Comparison of ENCODE assay signal across 34 cellular contexts in the genomic region with DNA sequence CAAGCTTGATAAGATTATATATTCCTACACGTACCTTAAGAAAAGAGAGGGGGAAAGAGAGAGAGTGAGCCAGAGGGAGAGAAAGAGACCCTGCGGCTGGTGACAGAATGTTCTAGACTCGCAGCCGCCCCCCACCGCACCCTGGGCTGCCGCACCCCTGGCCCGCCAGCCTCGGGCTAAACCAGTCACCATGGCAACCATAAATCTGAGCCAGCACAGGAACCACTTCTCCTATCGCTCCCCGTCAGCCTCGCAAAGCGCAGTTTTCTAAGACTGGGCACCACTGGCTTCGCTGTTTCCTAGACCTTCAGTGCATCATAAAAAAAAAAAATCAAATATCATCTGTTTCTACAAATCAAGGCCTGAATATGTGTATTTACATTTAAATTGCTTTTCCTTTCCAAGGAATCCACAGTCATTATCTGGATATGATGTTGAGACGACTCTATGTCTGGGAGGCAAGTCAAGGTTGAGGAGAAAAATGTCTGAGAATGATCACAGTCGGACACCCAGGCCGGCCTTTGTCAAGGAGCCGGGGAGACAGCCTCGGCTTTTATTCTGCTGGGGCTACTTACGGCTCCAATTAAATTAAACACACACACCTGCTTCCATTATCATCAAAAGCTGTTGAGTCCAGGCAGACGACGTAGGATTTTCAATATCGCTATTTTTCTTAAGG.
DNase-seq lines count a peak whose midpoint lies in the region; ATAC-seq, FAIRE-seq and TF ChIP-seq lines count a peak whose summit lies in the region.
"Had no signal": no experiment of that assay in that cellular context is flagged by ENCODE, and none has a peak within 500 bp of the region (broad histone marks: within the 10 kb centered on the region; RNA-seq: fewer than 3 reads in every experiment).

No MANE protein-coding gene starts in this region.

- H3K79me2 ChIP-seq in K562 (ENCODE audit: control insufficient read depth, insufficient read depth, low read length), result no peaks in the 10 kb centered on the region

- no peaks in the 10 kb centered on the region; the same call in 1 of the 2 replicates for H4K20me1 ChIP-seq in K562 (replicated peaks; ENCODE audit: control insufficient read depth, insufficient read depth, low read length)

- H3K27me3 ChIP-seq in K562 (ENCODE audit: control insufficient read depth in 2 of 2, insufficient read depth in 2 of 2, low read length in 2 of 2) (peaks cover 58 to 87% of the 10 kb centered on the region in 2 experiments), foreskin keratinocyte (no peaks in the 10 kb centered on the region)
- H3K27me3 ChIP-seq: cardiac muscle cell, neutrophil, right lobe of liver, uterus had no signal

- no peak overlapping the region for H3K4me3 ChIP-seq in K562
- H3K4me3 ChIP-seq: cardiac muscle cell, coronary artery, right lobe of liver, spleen, uterus had no signal

- intact Hi-C loops in K562 (cut with micrococcal nuclease), result no loop called here

- H3K9me3 ChIP-seq in K562 (replicated peaks; ENCODE audit: control insufficient read depth, insufficient read depth, low read depth, low read length), result no peaks in the 10 kb centered on the region
- H3K9me3 ChIP-seq: neutrophil, right lobe of liver, uterus had no signal

- no peak overlapping the region for H3K4me3 Mint-ChIP-seq in activated CD8-positive, alpha-beta T cell treated with anti-CD3 and anti-CD28 coated beads, Interleukin-2, amount 10 ng/mL, durations not matched to agents 7 days and 5 days
- H3K4me3 Mint-ChIP-seq: activated CD8-positive, alpha-beta T cell treated with anti-CD3 and anti-CD28 coated beads for 36 hours; activated naive CD8-positive, alpha-beta T cell; stimulated activated naive CD8-positive, alpha-beta T cell treated with anti-CD3 and anti-CD28 coated beads, Interleukin-15, Interleukin-2, amounts not matched to agents 100 ng/mL and 50 ng/mL, for 24 hours had no signal

- no peaks in the 10 kb centered on the region for H3K27me3 Mint-ChIP-seq in activated CD8-positive, alpha-beta T cell treated with anti-CD3 and anti-CD28 coated beads, Interleukin-2, amount 10 ng/mL, durations not matched to agents 7 days and 5 days (ENCODE audit: low read depth)
- H3K27me3 Mint-ChIP-seq: progenitor cell of endocrine pancreas; stimulated activated naive CD8-positive, alpha-beta T cell treated with anti-CD3 and anti-CD28 coated beads, Interleukin-15, Interleukin-2, amounts not matched to agents 100 ng/mL and 50 ng/mL, for 24 hours had no signal

- TF ChIP-seq RAD21 in K562 (CRISPR knock-in tag; conservative IDR thresholded peaks at IDR 0.05 in 1 of 2, IDR thresholded peaks at IDR 0.05 in 1 of 2), result no peak

- no peak overlapping the region for H3K27ac Mint-ChIP-seq in activated CD8-positive, alpha-beta T cell treated with anti-CD3 and anti-CD28 coated beads, Interleukin-2, amount 10 ng/mL, durations not matched to agents 7 days and 5 days
- H3K27ac Mint-ChIP-seq: activated CD8-positive, alpha-beta T cell treated with anti-CD3 and anti-CD28 coated beads for 36 hours; activated naive CD8-positive, alpha-beta T cell; progenitor cell of endocrine pancreas; stimulated activated naive CD8-positive, alpha-beta T cell treated with anti-CD3 and anti-CD28 coated beads, Interleukin-15, Interleukin-2, amounts not matched to agents 100 ng/mL and 50 ng/mL, for 24 hours had no signal

- no peak overlapping the region for H2AFZ ChIP-seq in K562 (ENCODE audit: low read depth, low read length)

- no peaks in the 10 kb centered on the region for H3K36me3 ChIP-seq in K562 (ENCODE audit: control insufficient read depth, insufficient read depth, low read length)
- H3K36me3 ChIP-seq: cardiac muscle cell, neutrophil, right lobe of liver, spleen, uterus had no signal

- H3K9me1 ChIP-seq in K562 (ENCODE audit: control insufficient read depth, insufficient read depth, low read length), result no peaks in the 10 kb centered on the region

- H3K36me3 Mint-ChIP-seq in activated CD8-positive, alpha-beta T cell treated with anti-CD3 and anti-CD28 coated beads, Interleukin-2, amount 10 ng/mL, durations not matched to agents 7 days and 5 days (ENCODE audit: low read depth), result no peaks in the 10 kb centered on the region
- H3K36me3 Mint-ChIP-seq: activated naive CD8-positive, alpha-beta T cell had no signal

- H3K4me1 ChIP-seq in K562 (replicated peaks in 1 of 2; ENCODE audit: control insufficient read depth in 2 of 2, insufficient read depth in 2 of 2, low read length in 2 of 2), result peaks cover 0 to 20% of the 10 kb centered on the region in 2 experiments; a peak in 1 of 5 replicates
- no peaks in the 10 kb centered on the region for H3K4me1 ChIP-seq in foreskin keratinocyte
- H3K4me1 ChIP-seq: right lobe of liver, spleen, uterus had no signal

- POLR2A ChIA-PET in K562 (lab: Yijun Ruan, JAX), result interaction anchor here (0.6 to 1.1 kb wide), 2 partner anchors 41 to 227 kb away, joined by 3 to 4 read pairs; no protein-coding TSS in a partner anchor
- POLR2A ChIA-PET in activated CD8-positive, alpha-beta T cell treated with anti-CD3 and anti-CD28 coated beads, Interleukin-2, amount 10 ng/mL, durations not matched to agents 7 days and 5 days (lab: Charles Lee), result no interaction called here

- no peak for TF ChIP-seq CTCF in K562 (IDR thresholded peaks at IDR 0.05 in 2 of 3, conservative IDR thresholded peaks at IDR 0.05 in 1 of 3; ENCODE audit: insufficient read depth in 2 of 3, low read depth in 1 of 3, low read length in 3 of 3)
- no peak for TF ChIP-seq CTCF in foreskin keratinocyte (conservative IDR thresholded peaks at IDR 0.05)

- WGBS in K562 (ENCODE audit: insufficient coverage, low coverage, missing lambda C conversion rate), result 10% methylated on average over 22 of the region's 22 CpGs

- in situ Hi-C loops in K562 (cut with MboI), result no loop called here

- BruUV-seq in K562 (replicated peaks; lab: Mats Ljungman, UMichigan), result no TSS peak

- TF ChIP-seq EP300 in K562 (IDR thresholded peaks at IDR 0.05; ENCODE audit: low read length), result no peak

- no peak for TF ChIP-seq POLR2A in K562 (conservative IDR thresholded peaks at IDR 0.05)

- no peaks in the 10 kb centered on the region for H3K4me1 Mint-ChIP-seq in activated CD8-positive, alpha-beta T cell treated with anti-CD3 and anti-CD28 coated beads, Interleukin-2, amount 10 ng/mL, durations not matched to agents 7 days and 5 days (ENCODE audit: low read depth)

- no peaks in the 10 kb centered on the region for H3K9me3 Mint-ChIP-seq in activated CD8-positive, alpha-beta T cell treated with anti-CD3 and anti-CD28 coated beads, Interleukin-2, amount 10 ng/mL, durations not matched to agents 7 days and 5 days (ENCODE audit: insufficient read depth)
- H3K9me3 Mint-ChIP-seq: activated CD8-positive, alpha-beta T cell treated with anti-CD3 and anti-CD28 coated beads for 36 hours; stimulated activated naive CD8-positive, alpha-beta T cell treated with anti-CD3 and anti-CD28 coated beads, Interleukin-15, Interleukin-2, amounts not matched to agents 100 ng/mL and 50 ng/mL, for 24 hours had no signal

- H3K9ac ChIP-seq in K562 (ENCODE audit: insufficient read depth in 1 of 2, low read depth in 2 of 2, low read length in 2 of 2), result no peak overlapping the region

- H3K4me2 ChIP-seq in K562 (ENCODE audit: insufficient read depth, low read length), result no peak overlapping the region

- DNase-seq in NCI-H345 (lab: John Stamatoyannopoulos, UW) (peak; percentile 19), NCI-H345 treated with DMSO at 0.1 percent for 48 hours (lab: John Stamatoyannopoulos, UW; ENCODE audit: unreplicated experiment) (no peak), NCI-H2227 (lab: John Stamatoyannopoulos, UW; ENCODE audit: unreplicated experiment) (peak; percentile 90), K562 (ENCODE audit: extremely low read depth in 1 of 4, low spot score in 3 of 4) (no peak), superior temporal gyrus (ENCODE audit: extremely low spot score) (peak; percentile 24), foreskin keratinocyte (no peak), DMS 273 treated with DMSO at 0.1 percent for 48 hours (lab: John Stamatoyannopoulos, UW) (no peak)
- DNase-seq in activated CD8-positive, alpha-beta T cell treated with anti-CD3 and anti-CD28 coated beads, Interleukin-2, amount 10 ng/mL, durations not matched to agents 7 days and 5 days, result no peak
- DNase-seq: 8988T; activated CD4-positive, alpha-beta T cell treated with anti-CD3 and anti-CD28 coated beads for 1 hour; activated CD8-positive, alpha-beta T cell treated with anti-CD3 and anti-CD28 coated beads for 36 hours; activated T-cell treated with anti-CD3 and anti-CD28 coated beads for 4 hours; DND-41; erythroblast; GF-D8; GOT3; NCI-H526 treated with DMSO at 0.1 percent for 48 hours; right lobe of liver; SIG-M5; stimulated activated CD4-positive, alpha-beta T cell treated with anti-CD3 and anti-CD28 coated beads, Interleukin-2, amount 100 ng/mL, for 24 hours; stimulated activated CD8-positive, alpha-beta memory T cell treated with anti-CD3 and anti-CD28 coated beads, Interleukin-4, amount 100 ng/mL, for 48 hours; SW 1271; uterus had no signal

- CTCF ChIA-PET in K562 (lab: Yijun Ruan, JAX; ENCODE audit: low intra/inter-chr PET ratio), result no interaction called here
- CTCF ChIA-PET in activated CD8-positive, alpha-beta T cell treated with anti-CD3 and anti-CD28 coated beads, Interleukin-2, amount 10 ng/mL, durations not matched to agents 7 days and 5 days (lab: Charles Lee), result no interaction called here

- FAIRE-seq in K562 (lab: Jason Lieb, UNC), result no peak
- FAIRE-seq: islet of Langerhans, RCC 7860 had no signal

- ATAC-seq in K562 (no peak), foreskin keratinocyte (no peak)
- no peak for ATAC-seq in activated CD8-positive, alpha-beta T cell treated with anti-CD3 and anti-CD28 coated beads, Interleukin-2, amount 10 ng/mL, durations not matched to agents 7 days and 5 days
- ATAC-seq: activated CD8-positive, alpha-beta T cell treated with anti-CD3 and anti-CD28 coated beads for 36 hours; left lobe of liver had no signal

- no peak overlapping the region for H3K27ac ChIP-seq in K562 (ENCODE audit: extremely low read depth, low read depth, low read length)
- no peak overlapping the region for H3K27ac ChIP-seq in foreskin keratinocyte
- H3K27ac ChIP-seq: C4-2B, cardiac muscle cell, coronary artery, neutrophil, right lobe of liver, spleen, uterus had no signal

TF ChIP-seq in K562, 482 proteins besides CTCF, POLR2A, EP300 and RAD21 (continues in another document):
- TF ChIP-seq, protein P1, sequence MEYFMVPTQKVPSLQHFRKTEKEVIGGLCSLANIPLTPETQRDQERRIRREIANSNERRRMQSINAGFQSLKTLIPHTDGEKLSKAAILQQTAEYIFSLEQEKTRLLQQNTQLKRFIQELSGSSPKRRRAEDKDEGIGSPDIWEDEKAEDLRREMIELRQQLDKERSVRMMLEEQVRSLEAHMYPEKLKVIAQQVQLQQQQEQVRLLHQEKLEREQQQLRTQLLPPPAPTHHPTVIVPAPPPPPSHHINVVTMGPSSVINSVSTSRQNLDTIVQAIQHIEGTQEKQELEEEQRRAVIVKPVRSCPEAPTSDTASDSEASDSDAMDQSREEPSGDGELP (CRISPR knock-in tag; IDR thresholded peaks at IDR 0.05; ENCODE audit: borderline replicate concordance), result no peak
- TF ChIP-seq CHCHD3 (CRISPR knock-in tag; IDR thresholded peaks at IDR 0.05), result no peak

Comparison
In these comparisons a context has a peak if more than half of its experiments do, and no peak if none do; other contexts are left out.
1. DNase-seq: peak in NCI-H345 (single experiment), NCI-H2227 (single experiment) and superior temporal gyrus (single experiment); none in NCI-H345 treated with DMSO at 0.1 percent for 48 hours (single experiment), K562 (0 of 4), foreskin keratinocyte (0 of 2), activated CD8-positive, alpha-beta T cell treated with anti-CD3 and anti-CD28 coated beads, Interleukin-2, amount 10 ng/mL, durations not matched to agents 7 days and 5 days (single experiment) and DMS 273 treated with DMSO at 0.1 percent for 48 hours (single experiment).